Comparison of ENCODE assay signal across 26 cellular contexts in genomic region chr17:8006836-8007680, GRCh38. TPM values are rescaled to one million over a fixed set of nuclear protein-coding genes. Genes with fewer than 3 reads are reported as not detected.
A peak's percentile ranks its signal among the peaks of the same experiment; 100 is the strongest.
DNase-seq lines count a peak whose midpoint lies in the region; ATAC-seq and TF ChIP-seq lines count a peak whose summit lies in the region.
"Had no signal": no experiment of that assay in that cellular context is flagged by ENCODE, and none has a peak within 500 bp of the region (broad histone marks: within the 10 kb centered on the region; RNA-seq: fewer than 3 reads in every experiment).

No MANE protein-coding gene starts in this region.

- no peaks in the 10 kb centered on the region for H3K9me2 ChIP-seq in GM23338 (ENCODE audit: insufficient read depth)
- H3K9me2 ChIP-seq in hepatocyte (replicated peaks; ENCODE audit: insufficient read depth): no peaks in the 10 kb centered on the region
- H3K9me2 ChIP-seq: SK-N-SH had no signal

- ATAC-seq in GM23338: no peak
- no peak for ATAC-seq in upper lobe of right lung
- ATAC-seq: CD8-positive, alpha-beta T cell had no signal

- H3K27ac ChIP-seq in GM23338 (ENCODE audit: low read depth) (no peak overlapping the region), upper lobe of right lung (no peak overlapping the region), hepatocyte (no peak overlapping the region)
- H3K27ac ChIP-seq: A549 had no signal

- DNase-seq in GM23338 (ENCODE audit: low spot score) (peak; percentile 17), nephron progenitor cell (no peak), upper lobe of right lung (peak; percentile 52), glutamatergic neuron (no peak), amniotic stem cell (lab: John Stamatoyannopoulos, UW) (no peak), hepatocyte (ENCODE audit: low spot score) (no peak)
- DNase-seq: C1 segment of cervical spinal cord; Caco-2; CD8-positive, alpha-beta T cell; DMS 273 treated with DMSO at 0.1 percent for 48 hours; DMS79 treated with DMSO at 0.1 percent for 48 hours; GF-D8; H7; KBM-7; MV-4-11; NCI-H1105; NCI-H1436 treated with DMSO at 0.1 percent for 48 hours; NCI-H1930; NCI-H2107; NCI-H524; NCI-H774; SK-N-SH had no signal

- H3K36me3 Mint-ChIP-seq in GM23338 (ENCODE audit: low read depth) (no peaks in the 10 kb centered on the region; the same call in 2 of the 3 replicates), nephron progenitor cell (ENCODE audit: low read depth) (no peaks in the 10 kb centered on the region), glutamatergic neuron (ENCODE audit: unreplicated experiment) (peaks cover 6% of the 10 kb centered on the region)
- no peaks in the 10 kb centered on the region for H3K36me3 Mint-ChIP-seq in dendritic cell treated with granulocyte-macrophage colony-stimulating factor and Interleukin-4, amounts not matched to agents 40 ng/mL and 50 ng/mL, for 4 days (ENCODE audit: low read depth)
- H3K36me3 Mint-ChIP-seq: CD8-positive, alpha-beta T cell had no signal

- no peak overlapping the region for H3K4me2 ChIP-seq in GM23338
- no peak overlapping the region for H3K4me2 ChIP-seq in hepatocyte
- H3K4me2 ChIP-seq: A549, SK-N-SH had no signal

- H3K4me3 ChIP-seq in GM23338 (no peak overlapping the region), upper lobe of right lung (no peak overlapping the region), hepatocyte (no peak overlapping the region)
- H3K4me3 ChIP-seq: A549 had no signal

- H3K9me3 Mint-ChIP-seq in GM23338 (peaks cover 3% of the 10 kb centered on the region; the same call in 1 of the 3 replicates), nephron progenitor cell (peaks cover 1% of the 10 kb centered on the region), glutamatergic neuron (ENCODE audit: unreplicated experiment) (peaks cover 5% of the 10 kb centered on the region)
- H3K9me3 Mint-ChIP-seq in dendritic cell treated with granulocyte-macrophage colony-stimulating factor and Interleukin-4, amounts not matched to agents 40 ng/mL and 50 ng/mL, for 4 days: peaks cover 7% of the 10 kb centered on the region
- H3K9me3 Mint-ChIP-seq: CD8-positive, alpha-beta T cell had no signal

- intact Hi-C loops in dendritic cell treated with granulocyte-macrophage colony-stimulating factor and Interleukin-4, amounts not matched to agents 40 ng/mL and 50 ng/mL, for 4 days (cut with micrococcal nuclease): no loop called here
- intact Hi-C loops in upper lobe of right lung (cut with DNase I): no loop called here

- H3K27me3 Mint-ChIP-seq in GM23338 (ENCODE audit: insufficient read depth, low read depth, poor library complexity): peaks cover 29% of the 10 kb centered on the region
- peaks cover 28% of the 10 kb centered on the region for H3K27me3 Mint-ChIP-seq in dendritic cell treated with granulocyte-macrophage colony-stimulating factor and Interleukin-4, amounts not matched to agents 40 ng/mL and 50 ng/mL, for 4 days
- H3K27me3 Mint-ChIP-seq in nephron progenitor cell (ENCODE audit: low read depth, poor library complexity): peaks cover 62% of the 10 kb centered on the region
- peaks cover 22% of the 10 kb centered on the region for H3K27me3 Mint-ChIP-seq in glutamatergic neuron (ENCODE audit: unreplicated experiment)

- H4K20me1 ChIP-seq in GM23338 (replicated peaks; ENCODE audit: insufficient read depth): no peaks in the 10 kb centered on the region
- no peaks in the 10 kb centered on the region for H4K20me1 ChIP-seq in hepatocyte (ENCODE audit: insufficient read depth, poor library complexity, severe bottlenecking)

- H3F3A ChIP-seq in GM23338 (replicated peaks; ENCODE audit: low read depth): no peaks in the 10 kb centered on the region

- H3K27ac Mint-ChIP-seq in GM23338 (no peak overlapping the region), nephron progenitor cell (peak overlapping the region; percentile 42), glutamatergic neuron (ENCODE audit: unreplicated experiment) (no peak overlapping the region)
- peak overlapping the region; percentile 51 for H3K27ac Mint-ChIP-seq in dendritic cell treated with granulocyte-macrophage colony-stimulating factor and Interleukin-4, amounts not matched to agents 40 ng/mL and 50 ng/mL, for 4 days
- H3K27ac Mint-ChIP-seq: CD8-positive, alpha-beta T cell had no signal

- H3K4me3 Mint-ChIP-seq in GM23338: no peak overlapping the region
- H3K4me3 Mint-ChIP-seq in dendritic cell treated with granulocyte-macrophage colony-stimulating factor and Interleukin-4, amounts not matched to agents 40 ng/mL and 50 ng/mL, for 4 days: no peak overlapping the region
- H3K4me3 Mint-ChIP-seq in nephron progenitor cell: no peak overlapping the region
- H3K4me3 Mint-ChIP-seq in glutamatergic neuron (ENCODE audit: unreplicated experiment): no peak overlapping the region
- H3K4me3 Mint-ChIP-seq: CD8-positive, alpha-beta T cell had no signal

- WGBS in hepatocyte (ENCODE audit: low lambda C conversion rate, missing lambda C conversion rate): 82% methylated on average over 14 of the region's 14 CpGs

- H3K36me3 ChIP-seq in GM23338 (ENCODE audit: insufficient read depth) (no peaks in the 10 kb centered on the region), upper lobe of right lung (no peaks in the 10 kb centered on the region), hepatocyte (replicated peaks; ENCODE audit: insufficient read depth, low read depth) (no peaks in the 10 kb centered on the region)

- TF ChIP-seq CTCF in GM23338 (conservative IDR thresholded peaks at IDR 0.05; ENCODE audit: low read depth in 2 of 2) (no peak), nephron progenitor cell (IDR thresholded peaks at IDR 0.05) (no peak), upper lobe of right lung (IDR thresholded peaks at IDR 0.05) (no peak), glutamatergic neuron (IDR thresholded peaks at IDR 0.05; ENCODE audit: partially characterized antibody, unreplicated experiment) (no peak), hepatocyte (IDR thresholded peaks at IDR 0.05; ENCODE audit: poor library complexity) (no peak)

- H3K79me2 ChIP-seq in GM23338 (replicated peaks; ENCODE audit: insufficient read depth): no peaks in the 10 kb centered on the region
- H3K79me2 ChIP-seq in hepatocyte: no peaks in the 10 kb centered on the region

- no peak overlapping the region for H2AFZ ChIP-seq in GM23338
- H2AFZ ChIP-seq in hepatocyte: no peak overlapping the region

- H3K27me3 ChIP-seq in GM23338 (ENCODE audit: insufficient read depth): peaks cover 42% of the 10 kb centered on the region
- peaks cover 19% of the 10 kb centered on the region for H3K27me3 ChIP-seq in upper lobe of right lung
- H3K27me3 ChIP-seq in hepatocyte: peaks cover 39% of the 10 kb centered on the region

- H3K4me1 Mint-ChIP-seq in GM23338 (peaks cover 15% of the 10 kb centered on the region), nephron progenitor cell (peaks cover 11% of the 10 kb centered on the region), glutamatergic neuron (ENCODE audit: low read depth, unreplicated experiment) (no peaks in the 10 kb centered on the region)
- peaks cover 41% of the 10 kb centered on the region for H3K4me1 Mint-ChIP-seq in dendritic cell treated with granulocyte-macrophage colony-stimulating factor and Interleukin-4, amounts not matched to agents 40 ng/mL and 50 ng/mL, for 4 days (ENCODE audit: low read depth)

- H3K9me3 ChIP-seq in upper lobe of right lung (no peaks in the 10 kb centered on the region), hepatocyte (ENCODE audit: low read depth) (no peaks in the 10 kb centered on the region)
- H3K9me3 ChIP-seq: A549, Caco-2, SK-N-SH had no signal

- peaks cover 7% of the 10 kb centered on the region; the same call in 1 of the 2 replicates for H3K4me1 ChIP-seq in GM23338 (ENCODE audit: insufficient read depth)
- peaks cover 14% of the 10 kb centered on the region for H3K4me1 ChIP-seq in upper lobe of right lung
- H3K4me1 ChIP-seq in hepatocyte (ENCODE audit: insufficient read depth): peaks cover 9% of the 10 kb centered on the region
- H3K4me1 ChIP-seq: A549, Caco-2 had no signal

TF ChIP-seq in GM23338, 12 proteins besides CTCF, POLR2A, EP300 and RAD21:
- no peak for TF ChIP-seq NANOG (IDR thresholded peaks at IDR 0.05; ENCODE audit: borderline replicate concordance)
- TF ChIP-seq EZH2 (IDR thresholded peaks at IDR 0.05; ENCODE audit: low read depth, unreplicated experiment): no peak
- no peak for TF ChIP-seq ZNF331 (CRISPR knock-in tag; IDR thresholded peaks at IDR 0.05; ENCODE audit: low read depth)
- TF ChIP-seq CREB1 (CRISPR knock-in tag; IDR thresholded peaks at IDR 0.05; ENCODE audit: low read depth): no peak

RNA-seq across cellular contexts. Expression of gene GUCY2D, which starts 4.6 kb away (rescaled TPM):
- 0.07 TPM in 1 of 2 replicates, not detected in the other for total RNA-seq in GM23338 (2014; rRNA removed; shearing (Covaris generic))
- polyA plus RNA-seq in GM23338 (2016; fragmentation: Nextera tagmentation; extraction: Ambion mirVana) (0.08 and 0.96 TPM in 2 replicates), hepatocyte (1.6 and 1.9 TPM in 2 replicates)
- total RNA-seq in upper lobe of right lung (2.6 TPM), glutamatergic neuron (ENCODE audit: unreplicated experiment) (not detected), hepatocyte (not detected in 2 replicates)
- total RNA-seq: CD8-positive, alpha-beta T cell; H7; LHCN-M2; MCF 10A had no signal
- polyA plus RNA-seq: SK-N-SH had no signal

RNA-seq across cellular contexts. Expression of gene ALOX15B, which starts 31.8 kb away (rescaled TPM):
- 0.39 and 0.45 TPM in 2 replicates for total RNA-seq in GM23338 (2014; rRNA removed; shearing (Covaris generic))
- 0.33 and 0.42 TPM in 2 replicates for polyA plus RNA-seq in GM23338 (2016; fragmentation: Nextera tagmentation; extraction: Ambion mirVana)
- total RNA-seq in upper lobe of right lung: 80.2 TPM
- total RNA-seq in glutamatergic neuron (ENCODE audit: unreplicated experiment): not detected
- 5.7 and 6.7 TPM in 2 replicates for total RNA-seq in hepatocyte
- 26.0 and 26.1 TPM in 2 replicates for polyA plus RNA-seq in hepatocyte
- total RNA-seq: Caco-2; CD8-positive, alpha-beta T cell; H7 had no signal
- polyA plus RNA-seq: A549, SK-N-SH had no signal

Comparison
In these comparisons a context has a peak if more than half of its experiments do, and no peak if none do; other contexts are left out.
1. DNase-seq: peak in GM23338 (single experiment) and upper lobe of right lung (single experiment); none in nephron progenitor cell (single experiment), glutamatergic neuron (single experiment), amniotic stem cell (single experiment) and hepatocyte (single experiment).
2. H3K27ac Mint-ChIP-seq: peak in dendritic cell treated with granulocyte-macrophage colony-stimulating factor and Interleukin-4, amounts not matched to agents 40 ng/mL and 50 ng/mL, for 4 days (single experiment) and nephron progenitor cell (single experiment); none in GM23338 (single experiment) and glutamatergic neuron (single experiment).
3. RNA of gene ALOX15B, which starts 31.8 kb away (total RNA-seq): 80.2 TPM in upper lobe of right lung (single experiment); 5.7 to 6.7 TPM in hepatocyte, 0.39 to 0.45 TPM in GM23338 and not detected in glutamatergic neuron (single experiment); every median in the first group is over 10 times any median in the second.